ENCODE assay signal across 8 cellular contexts in the genomic region with DNA sequence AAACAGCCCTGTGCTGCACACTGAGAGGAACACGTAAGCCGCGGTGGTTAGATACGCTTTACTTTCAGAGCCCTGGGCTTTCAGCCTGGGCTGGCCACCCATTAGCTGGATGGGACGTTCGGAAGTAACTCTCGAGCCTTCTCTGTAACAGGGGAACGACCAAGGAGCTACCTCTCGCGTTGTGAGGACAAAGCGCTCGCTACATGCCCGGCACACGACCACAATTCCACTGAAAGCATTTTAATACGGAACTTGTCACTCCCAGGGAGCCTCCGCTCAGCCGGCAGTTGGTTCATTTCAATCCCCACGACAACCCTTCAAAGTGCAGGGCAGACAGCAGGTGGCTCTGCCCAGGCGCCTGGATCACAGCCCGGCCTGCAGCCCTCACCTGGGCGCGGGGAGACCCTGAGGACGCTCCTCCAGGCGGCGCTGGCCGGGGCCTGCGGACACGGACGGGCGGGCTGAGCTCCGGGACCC. TPM values are rescaled to one million over a fixed set of nuclear protein-coding genes. Genes with fewer than 3 reads are reported as not detected.
A peak's percentile ranks its signal among the peaks of the same experiment; 100 is the strongest.
DNase-seq lines count a peak whose midpoint lies in the region; ATAC-seq lines count a peak whose summit lies in the region.

No MANE protein-coding gene starts in this region.

- peak; percentile 1 for ATAC-seq in Right ventricle myocardium inferior
- ATAC-seq in HG03521 (IDR thresholded peaks at IDR 0.05; ENCODE audit: unreplicated experiment) = peak; percentile 6
- ATAC-seq in activated naive CD8-positive, alpha-beta T cell treated with anti-CD3 and anti-CD28 coated beads, Interleukin-2, amount 10 ng/mL, durations not matched to agents 7 days and 5 days (ENCODE audit: low read depth) = peak; percentile 40
- ATAC-seq in stimulated activated naive CD8-positive, alpha-beta T cell treated with anti-CD3 and anti-CD28 coated beads, Interleukin-15, amount 100 ng/mL, for 72 hours = peak; percentile 37

- POLR2A ChIA-PET in activated naive CD8-positive, alpha-beta T cell treated with anti-CD3 and anti-CD28 coated beads, Interleukin-2, amount 10 ng/mL, durations not matched to agents 7 days and 5 days (lab: Charles Lee) = interaction anchor here (1.0 to 8.3 kb wide), 8 partner anchors 8 to 62 kb away, joined by 3 to 162 read pairs (median 6); partner anchors contain the start of genes MED22, REXO4, RPL7A and STKLD1

- H3K4me3 ChIP-seq in iPS-18c (ENCODE audit: insufficient read depth, low read depth, low read length) = peak overlapping the region; percentile 80

- H3K9me3 ChIP-seq in iPS-18c (ENCODE audit: control insufficient read depth, insufficient read depth, low read length) = peaks cover 2% of the 10 kb centered on the region

- no peaks in the 10 kb centered on the region for H3K9me3 Mint-ChIP-seq in activated naive CD8-positive, alpha-beta T cell treated with anti-CD3 and anti-CD28 coated beads, Interleukin-2, amount 10 ng/mL, durations not matched to agents 7 days and 5 days
- no peaks in the 10 kb centered on the region for H3K9me3 Mint-ChIP-seq in stimulated activated naive CD8-positive, alpha-beta T cell treated with anti-CD3 and anti-CD28 coated beads, Interleukin-15, amount 100 ng/mL, for 72 hours

- H3K36me3 Mint-ChIP-seq in activated naive CD8-positive, alpha-beta T cell treated with anti-CD3 and anti-CD28 coated beads, Interleukin-2, amount 10 ng/mL, durations not matched to agents 7 days and 5 days = peaks cover 17% of the 10 kb centered on the region

- peaks cover 24% of the 10 kb centered on the region for H3K4me1 Mint-ChIP-seq in activated naive CD8-positive, alpha-beta T cell treated with anti-CD3 and anti-CD28 coated beads, Interleukin-2, amount 10 ng/mL, durations not matched to agents 7 days and 5 days
- peaks cover 74% of the 10 kb centered on the region for H3K4me1 Mint-ChIP-seq in stimulated activated naive CD8-positive, alpha-beta T cell treated with anti-CD3 and anti-CD28 coated beads, Interleukin-15, amount 100 ng/mL, for 72 hours

- no peaks in the 10 kb centered on the region for H3K27me3 Mint-ChIP-seq in activated naive CD8-positive, alpha-beta T cell treated with anti-CD3 and anti-CD28 coated beads, Interleukin-2, amount 10 ng/mL, durations not matched to agents 7 days and 5 days
- no peaks in the 10 kb centered on the region for H3K27me3 Mint-ChIP-seq in stimulated activated naive CD8-positive, alpha-beta T cell treated with anti-CD3 and anti-CD28 coated beads, Interleukin-15, amount 100 ng/mL, for 72 hours

- H3K4me3 Mint-ChIP-seq in activated naive CD8-positive, alpha-beta T cell treated with anti-CD3 and anti-CD28 coated beads, Interleukin-2, amount 10 ng/mL, durations not matched to agents 7 days and 5 days = peak overlapping the region; percentile 93
- peak overlapping the region; percentile 86 to 94 for H3K4me3 Mint-ChIP-seq in stimulated activated naive CD8-positive, alpha-beta T cell treated with anti-CD3 and anti-CD28 coated beads, Interleukin-15, amount 100 ng/mL, for 72 hours

- intact Hi-C loops in Right ventricle myocardium inferior (cut with DNase I) = loop anchor here (10.0 kb wide), 1 partner anchor 321 kb away; the partner anchor contains the start of gene GTF3C5
- intact Hi-C loops in cardiac septum (cut with DNase I) = no loop called here

- H3K27ac Mint-ChIP-seq in activated naive CD8-positive, alpha-beta T cell treated with anti-CD3 and anti-CD28 coated beads, Interleukin-2, amount 10 ng/mL, durations not matched to agents 7 days and 5 days = peak overlapping the region; percentile 86
- peak overlapping the region; percentile 76 to 96 for H3K27ac Mint-ChIP-seq in stimulated activated naive CD8-positive, alpha-beta T cell treated with anti-CD3 and anti-CD28 coated beads, Interleukin-15, amount 100 ng/mL, for 72 hours

- DNase-seq in Right ventricle myocardium inferior (ENCODE audit: missing footprints) = no peak
- DNase-seq in cardiac septum (ENCODE audit: low spot score) = no peak
- no peak for DNase-seq in activated naive CD8-positive, alpha-beta T cell treated with anti-CD3 and anti-CD28 coated beads, Interleukin-2, amount 10 ng/mL, durations not matched to agents 7 days and 5 days
- no peak for DNase-seq in stimulated activated naive CD8-positive, alpha-beta T cell treated with anti-CD3 and anti-CD28 coated beads, Interleukin-15, amount 100 ng/mL, for 72 hours
- no peak for DNase-seq in SHP77 treated with DMSO at 0.1 percent for 48 hours (lab: John Stamatoyannopoulos, UW)
- DNase-seq in AG08395 (ENCODE audit: low spot score) = no peak

RNA-seq across cellular contexts. Expression of gene SURF1, which starts 0.4 kb away (rescaled TPM):
- 62.6 TPM for total RNA-seq in Right ventricle myocardium inferior
- 58.7 TPM for total RNA-seq in cardiac septum
- total RNA-seq in activated naive CD8-positive, alpha-beta T cell treated with anti-CD3 and anti-CD28 coated beads, Interleukin-2, amount 10 ng/mL, durations not matched to agents 7 days and 5 days = 10 to 100 TPM; 40.6 to 41.9 TPM

RNA-seq across cellular contexts. Expression of gene SURF2, which starts 0.4 kb away (rescaled TPM):
- 13.2 TPM for total RNA-seq in Right ventricle myocardium inferior
- total RNA-seq in cardiac septum = 12.5 TPM
- 10 to 100 TPM; 16.2 to 17.0 TPM for total RNA-seq in activated naive CD8-positive, alpha-beta T cell treated with anti-CD3 and anti-CD28 coated beads, Interleukin-2, amount 10 ng/mL, durations not matched to agents 7 days and 5 days

RNA-seq across cellular contexts. Expression of gene RPL7A, which starts 7.9 kb away (rescaled TPM):
- total RNA-seq in Right ventricle myocardium inferior = 977 TPM
- total RNA-seq in cardiac septum = 761 TPM
- 1,000 to 10,000 TPM; 1,843 to 1,855 TPM for total RNA-seq in activated naive CD8-positive, alpha-beta T cell treated with anti-CD3 and anti-CD28 coated beads, Interleukin-2, amount 10 ng/mL, durations not matched to agents 7 days and 5 days

RNA-seq across cellular contexts. Expression of gene MED22, which starts 8.0 kb away (rescaled TPM):
- 20.8 TPM for total RNA-seq in Right ventricle myocardium inferior
- 20.2 TPM for total RNA-seq in cardiac septum
- 10 to 100 TPM; 27.8 to 35.5 TPM for total RNA-seq in activated naive CD8-positive, alpha-beta T cell treated with anti-CD3 and anti-CD28 coated beads, Interleukin-2, amount 10 ng/mL, durations not matched to agents 7 days and 5 days

RNA-seq across cellular contexts. Expression of gene SURF6, which starts 19.9 kb away (rescaled TPM):
- 13.4 TPM for total RNA-seq in Right ventricle myocardium inferior
- total RNA-seq in cardiac septum = 14.2 TPM
- 10 to 100 TPM; 20.5 to 21.0 TPM for total RNA-seq in activated naive CD8-positive, alpha-beta T cell treated with anti-CD3 and anti-CD28 coated beads, Interleukin-2, amount 10 ng/mL, durations not matched to agents 7 days and 5 days
